ENCODE assay signal across 8 cellular contexts in the genomic region with DNA sequence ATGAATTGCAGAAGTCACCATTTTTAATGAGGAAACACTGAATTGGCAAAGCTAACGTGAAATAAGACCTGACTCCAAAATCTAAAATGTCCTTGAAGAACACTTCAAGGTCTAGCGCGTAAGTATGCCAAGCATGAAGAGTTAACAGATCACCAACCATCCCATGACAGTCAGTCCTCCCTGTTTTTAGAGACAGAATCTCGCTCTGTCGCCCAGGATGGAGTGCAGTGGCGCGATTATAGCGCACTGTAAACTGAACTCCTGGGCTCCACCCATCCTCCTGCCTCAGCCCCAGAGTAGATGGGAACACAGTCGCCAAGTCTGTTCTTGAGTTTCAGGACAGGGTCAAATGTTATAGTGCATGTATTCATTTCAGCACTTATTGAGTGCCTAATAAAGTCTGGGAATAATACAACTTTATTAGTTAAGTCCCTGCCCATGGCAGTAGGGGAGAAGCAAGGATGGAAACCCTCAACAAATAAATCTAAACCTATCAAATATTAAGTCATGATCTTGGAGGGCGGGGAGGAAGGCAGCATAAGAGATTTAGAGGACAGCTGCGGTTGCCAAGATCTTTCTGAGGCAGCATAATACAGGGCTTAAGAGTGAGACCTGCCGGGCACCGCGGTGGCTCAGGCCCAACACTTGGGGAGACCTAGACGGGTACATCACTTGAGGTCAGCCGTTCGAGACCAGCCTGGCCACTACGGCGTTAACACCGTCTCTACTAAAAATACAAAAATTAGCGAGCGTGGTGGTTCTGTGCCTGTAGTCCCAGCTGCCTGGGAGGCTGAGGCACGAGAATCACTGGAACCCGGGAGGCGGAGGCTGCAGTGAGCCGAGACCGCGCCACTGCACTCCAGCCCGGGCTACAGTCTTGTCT. TPM values are rescaled to one million over a fixed set of nuclear protein-coding genes. Genes with fewer than 3 reads are reported as not detected.
DNase-seq lines count a peak whose midpoint lies in the region; ATAC-seq and TF ChIP-seq lines count a peak whose summit lies in the region.

No MANE protein-coding gene starts in this region.

- WGBS in heart left ventricle, 4 donors: 60 to 68% (median 65%) methylated on average over 27 to 29 of the region's 29 CpGs
- 62 to 67% methylated on average over 29 of the region's 29 CpGs for WGBS in tibial nerve, 2 donors

- TF ChIP-seq POLR2A in heart left ventricle (IDR thresholded peaks at IDR 0.05): no peak
- TF ChIP-seq POLR2A in tibial nerve (IDR thresholded peaks at IDR 0.05): no peak

- DNase-seq in heart left ventricle (no peak), cardiac septum (ENCODE audit: low spot score) (no peak), tibial nerve (ENCODE audit: low spot score in 2 of 2) (no peak), left lobe of liver (ENCODE audit: low spot score) (no peak)
- peak; percentile 33 for DNase-seq in activated naive CD8-positive, alpha-beta T cell treated with anti-CD3 and anti-CD28 coated beads, Interleukin-2, amount 10 ng/mL, durations not matched to agents 7 days and 5 days

- intact Hi-C loops in heart left ventricle (cut with DNase I) (no loop called here), cardiac septum (cut with DNase I) (no loop called here)

- ATAC-seq in heart left ventricle (no peak), HG03354 (IDR thresholded peaks at IDR 0.05; ENCODE audit: poor library complexity, severe bottlenecking, unreplicated experiment) (peak; percentile 8), left lobe of liver (no peak), GM18873 (IDR thresholded peaks at IDR 0.05; ENCODE audit: low FRiP score, unreplicated experiment) (no peak)
- peak; percentile 2 for ATAC-seq in activated naive CD8-positive, alpha-beta T cell treated with anti-CD3 and anti-CD28 coated beads, Interleukin-2, amount 10 ng/mL, durations not matched to agents 7 days and 5 days (ENCODE audit: low read depth)

- POLR2A ChIA-PET in activated naive CD8-positive, alpha-beta T cell treated with anti-CD3 and anti-CD28 coated beads, Interleukin-2, amount 10 ng/mL, durations not matched to agents 7 days and 5 days (lab: Charles Lee): interaction anchor here (1.0 to 2.7 kb wide), 5 partner anchors 105 to 387 kb away, joined by 3 to 40 read pairs (median 4); partner anchors contain the start of gene MARCHF6

- TF ChIP-seq CTCF in heart left ventricle (IDR thresholded peaks at IDR 0.05) (no peak), tibial nerve (IDR thresholded peaks at IDR 0.05) (no peak)

- peak overlapping the region; percentile 99 for H3K27ac Mint-ChIP-seq in activated naive CD8-positive, alpha-beta T cell treated with anti-CD3 and anti-CD28 coated beads, Interleukin-2, amount 10 ng/mL, durations not matched to agents 7 days and 5 days

- H3K36me3 Mint-ChIP-seq in activated naive CD8-positive, alpha-beta T cell treated with anti-CD3 and anti-CD28 coated beads, Interleukin-2, amount 10 ng/mL, durations not matched to agents 7 days and 5 days: peaks cover 22% of the 10 kb centered on the region

- H3K27me3 Mint-ChIP-seq in activated naive CD8-positive, alpha-beta T cell treated with anti-CD3 and anti-CD28 coated beads, Interleukin-2, amount 10 ng/mL, durations not matched to agents 7 days and 5 days: no peaks in the 10 kb centered on the region

- no peak for TF ChIP-seq EP300 in tibial nerve (IDR thresholded peaks at IDR 0.05)

- H3K4me3 ChIP-seq in heart left ventricle: peak overlapping the region; percentile 81 to 94 (median 86)
- H3K4me3 ChIP-seq in tibial nerve: peak overlapping the region; percentile 72 to 96 (median 94)

- H3K36me3 ChIP-seq in heart left ventricle (peaks cover 0 to 8% (median 2%) of the 10 kb centered on the region in 9 donors), tibial nerve (peaks cover 0 to 6% (median 0%) of the 10 kb centered on the region in 3 donors)

- no peaks in the 10 kb centered on the region for H3K9me3 ChIP-seq in heart left ventricle
- no peaks in the 10 kb centered on the region for H3K9me3 ChIP-seq in tibial nerve

- H3K4me1 ChIP-seq in heart left ventricle: peaks cover 0 to 34% (median 24%) of the 10 kb centered on the region in 12 donors
- peaks cover 0 to 39% (median 19%) of the 10 kb centered on the region in 4 donors for H3K4me1 ChIP-seq in tibial nerve

- no peaks in the 10 kb centered on the region for H3K9me3 Mint-ChIP-seq in activated naive CD8-positive, alpha-beta T cell treated with anti-CD3 and anti-CD28 coated beads, Interleukin-2, amount 10 ng/mL, durations not matched to agents 7 days and 5 days

- H3K27me3 ChIP-seq in heart left ventricle: no peaks in the 10 kb centered on the region
- no peaks in the 10 kb centered on the region for H3K27me3 ChIP-seq in layer of hippocampus (ENCODE audit: control insufficient read depth, insufficient read depth, low read length)
- no peaks in the 10 kb centered on the region for H3K27me3 ChIP-seq in tibial nerve

- H3K27ac ChIP-seq in heart left ventricle (peak overlapping the region; percentile 90 to 98 (median 94)), layer of hippocampus (ENCODE audit: low read depth, low read length) (peak overlapping the region; percentile 91), tibial nerve (peak overlapping the region; percentile 93 to 97 (median 95))

- H3K4me3 Mint-ChIP-seq in activated naive CD8-positive, alpha-beta T cell treated with anti-CD3 and anti-CD28 coated beads, Interleukin-2, amount 10 ng/mL, durations not matched to agents 7 days and 5 days: peak overlapping the region; percentile 97

- peaks cover 31% of the 10 kb centered on the region for H3K4me1 Mint-ChIP-seq in activated naive CD8-positive, alpha-beta T cell treated with anti-CD3 and anti-CD28 coated beads, Interleukin-2, amount 10 ng/mL, durations not matched to agents 7 days and 5 days

RNA-seq across cellular contexts. Expression of gene ATPSCKMT, which starts 1.1 kb away (rescaled TPM):
- total RNA-seq in heart left ventricle (10 to 100 TPM in 7 of 9 donors, 1 to 10 TPM in 2; 8.1 to 20.1 (median 14.0) TPM), cardiac septum (17.2 TPM), tibial nerve (10 to 100 TPM in 3 of 4 donors, 1 to 10 TPM in 1; 9.8 to 29.1 (median 15.4) TPM), left lobe of liver (13.7 TPM)
- 10 to 100 TPM; 10.5 to 11.6 TPM for polyA plus RNA-seq in heart left ventricle
- 10 to 100 TPM; 16.9 to 17.7 TPM for total RNA-seq in activated naive CD8-positive, alpha-beta T cell treated with anti-CD3 and anti-CD28 coated beads, Interleukin-2, amount 10 ng/mL, durations not matched to agents 7 days and 5 days

RNA-seq across cellular contexts. Expression of gene CCT5, which starts 1.5 kb away (rescaled TPM):
- total RNA-seq in heart left ventricle (100 to 1,000 TPM in 5 of 9 donors, 10 to 100 TPM in 4; 83.5 to 156 (median 108) TPM), cardiac septum (102 TPM), tibial nerve (100 to 1,000 TPM; 102 to 152 (median 120) TPM), left lobe of liver (47.9 TPM)
- polyA plus RNA-seq in heart left ventricle: 100 to 1,000 TPM in 1 of 2 donors, 10 to 100 TPM in 1; 73.1 to 318 TPM
- total RNA-seq in activated naive CD8-positive, alpha-beta T cell treated with anti-CD3 and anti-CD28 coated beads, Interleukin-2, amount 10 ng/mL, durations not matched to agents 7 days and 5 days: 100 to 1,000 TPM; 170 to 182 TPM

RNA-seq across cellular contexts. Expression of gene CMBL, which starts 59.1 kb away (rescaled TPM):
- total RNA-seq in heart left ventricle: 10 to 100 TPM; 12.4 to 53.5 (median 29.0) TPM
- 10 to 100 TPM; 20.8 to 32.5 TPM for polyA plus RNA-seq in heart left ventricle
- total RNA-seq in cardiac septum: 31.2 TPM
- 1 to 10 TPM; 2.4 to 2.8 TPM for total RNA-seq in activated naive CD8-positive, alpha-beta T cell treated with anti-CD3 and anti-CD28 coated beads, Interleukin-2, amount 10 ng/mL, durations not matched to agents 7 days and 5 days
- 1 to 10 TPM; 5.7 to 7.4 (median 6.6) TPM for total RNA-seq in tibial nerve
- 116 TPM for total RNA-seq in left lobe of liver

Comparison
In these comparisons a context has a peak if more than half of its experiments do, and no peak if none do; other contexts are left out.
1. ATAC-seq: peak in HG03354 (single experiment) and activated naive CD8-positive, alpha-beta T cell treated with anti-CD3 and anti-CD28 coated beads, Interleukin-2, amount 10 ng/mL, durations not matched to agents 7 days and 5 days (single experiment); none in heart left ventricle (0 of 4), left lobe of liver (single experiment) and GM18873 (single experiment).
2. Peak in every context shown above with its lines, with median percentiles within 50 percentile points of each other: H3K27ac ChIP-seq.